Comparison of ENCODE assay signal across 1 cellular context in the genomic region with DNA sequence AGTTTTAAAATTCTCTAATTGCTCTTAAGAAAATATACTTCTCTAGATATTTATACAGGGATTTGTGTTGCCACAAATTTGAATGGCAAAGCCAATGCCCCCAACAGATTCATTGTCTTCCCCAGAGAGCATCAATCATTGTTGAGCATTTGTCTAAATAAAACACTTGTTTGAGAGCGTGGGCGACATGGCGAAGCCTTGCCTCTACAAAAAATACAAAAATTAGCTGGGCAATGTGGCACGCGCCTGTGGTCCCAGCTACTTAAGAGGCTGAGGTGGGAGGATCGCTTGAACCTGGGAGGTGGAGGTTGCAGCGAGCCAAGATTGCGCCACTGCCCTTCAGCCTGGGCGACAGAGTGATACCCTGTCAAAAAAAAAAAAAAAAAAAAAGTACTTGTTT.
A peak's percentile ranks its signal among the peaks of the same experiment; 100 is the strongest.
TF ChIP-seq lines count a peak whose summit lies in the region.

No MANE protein-coding gene starts in this region.

TF ChIP-seq in HEK293, 187 proteins besides CTCF, POLR2A, EP300 and RAD21 (continued from another document):
- TF ChIP-seq TSHZ1 (tag by site-specific recombination; IDR thresholded peaks at IDR 0.05; ENCODE audit: borderline replicate concordance) (no peak), ZBTB20 (tag by site-specific recombination; IDR thresholded peaks at IDR 0.05) (no peak), ZNF18 (tag by site-specific recombination; IDR thresholded peaks at IDR 0.05) (0 out of 2 replicates have a peak, but pooled peaks have one; percentile 14), SP7 (tag by site-specific recombination; IDR thresholded peaks at IDR 0.05) (peak; percentile 60), GLIS1 (tag by site-specific recombination; IDR thresholded peaks at IDR 0.05) (peak; percentile 76), ZSCAN16 (tag by site-specific recombination; IDR thresholded peaks at IDR 0.05) (no peak), ZFHX2 (tag by site-specific recombination; conservative IDR thresholded peaks at IDR 0.05) (peak; percentile 91), WT1 (tag by site-specific recombination; IDR thresholded peaks at IDR 0.05) (peak; percentile 71), ZNF521 (tag by site-specific recombination; IDR thresholded peaks at IDR 0.05) (no peak)
- TF ChIP-seq, protein P1, sequence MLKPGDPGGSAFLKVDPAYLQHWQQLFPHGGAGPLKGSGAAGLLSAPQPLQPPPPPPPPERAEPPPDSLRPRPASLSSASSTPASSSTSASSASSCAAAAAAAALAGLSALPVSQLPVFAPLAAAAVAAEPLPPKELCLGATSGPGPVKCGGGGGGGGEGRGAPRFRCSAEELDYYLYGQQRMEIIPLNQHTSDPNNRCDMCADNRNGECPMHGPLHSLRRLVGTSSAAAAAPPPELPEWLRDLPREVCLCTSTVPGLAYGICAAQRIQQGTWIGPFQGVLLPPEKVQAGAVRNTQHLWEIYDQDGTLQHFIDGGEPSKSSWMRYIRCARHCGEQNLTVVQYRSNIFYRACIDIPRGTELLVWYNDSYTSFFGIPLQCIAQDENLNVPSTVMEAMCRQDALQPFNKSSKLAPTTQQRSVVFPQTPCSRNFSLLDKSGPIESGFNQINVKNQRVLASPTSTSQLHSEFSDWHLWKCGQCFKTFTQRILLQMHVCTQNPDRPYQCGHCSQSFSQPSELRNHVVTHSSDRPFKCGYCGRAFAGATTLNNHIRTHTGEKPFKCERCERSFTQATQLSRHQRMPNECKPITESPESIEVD (tag by site-specific recombination; IDR thresholded peaks at IDR 0.05): peak; percentile 76
